In the genomic region with DNA sequence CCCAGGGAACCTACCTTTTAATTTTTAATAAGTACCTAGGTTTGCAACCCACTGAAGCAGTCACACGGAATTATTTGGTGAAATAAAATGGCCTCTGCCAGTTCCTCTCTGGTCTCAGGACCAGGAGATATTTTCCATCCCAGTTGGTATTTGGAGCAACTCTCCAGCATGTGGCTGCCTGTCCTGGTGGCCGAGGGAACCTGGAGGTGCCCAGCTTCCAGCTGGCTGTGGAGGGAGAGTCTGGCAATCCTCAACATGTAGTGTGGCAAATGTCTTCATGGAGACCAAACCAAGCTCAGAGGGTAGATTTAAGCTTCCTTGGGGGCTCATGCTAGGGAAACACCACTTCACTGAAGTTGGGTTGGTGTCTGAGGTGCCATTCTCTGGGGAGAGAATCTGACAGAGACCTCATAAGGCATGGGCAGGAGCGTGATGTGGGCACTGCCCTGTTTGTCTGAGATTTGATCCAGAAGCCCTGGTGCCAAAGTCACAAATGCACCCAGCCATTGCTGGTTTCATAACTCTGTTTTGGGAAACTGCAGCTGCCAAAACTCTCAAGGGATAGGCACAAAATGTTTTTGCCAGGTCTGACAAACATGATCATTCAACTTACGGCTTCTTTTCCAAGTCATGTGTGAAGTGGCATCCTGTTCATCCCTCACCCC, we compare ENCODE assay signal across 1 cellular context.
TF ChIP-seq lines count a peak whose summit lies in the region.

No MANE protein-coding gene starts in this region.

TF ChIP-seq in GM23338, 12 proteins besides CTCF, POLR2A, EP300 and RAD21 (continued from another document):
- TF ChIP-seq JUNB (IDR thresholded peaks at IDR 0.05; ENCODE audit: unreplicated experiment) (no peak), EZH2phosphoT487 (IDR thresholded peaks at IDR 0.05; ENCODE audit: unreplicated experiment) (no peak), CREB1 (CRISPR knock-in tag; IDR thresholded peaks at IDR 0.05; ENCODE audit: low read depth) (no peak)
- TF ChIP-seq, protein P1, sequence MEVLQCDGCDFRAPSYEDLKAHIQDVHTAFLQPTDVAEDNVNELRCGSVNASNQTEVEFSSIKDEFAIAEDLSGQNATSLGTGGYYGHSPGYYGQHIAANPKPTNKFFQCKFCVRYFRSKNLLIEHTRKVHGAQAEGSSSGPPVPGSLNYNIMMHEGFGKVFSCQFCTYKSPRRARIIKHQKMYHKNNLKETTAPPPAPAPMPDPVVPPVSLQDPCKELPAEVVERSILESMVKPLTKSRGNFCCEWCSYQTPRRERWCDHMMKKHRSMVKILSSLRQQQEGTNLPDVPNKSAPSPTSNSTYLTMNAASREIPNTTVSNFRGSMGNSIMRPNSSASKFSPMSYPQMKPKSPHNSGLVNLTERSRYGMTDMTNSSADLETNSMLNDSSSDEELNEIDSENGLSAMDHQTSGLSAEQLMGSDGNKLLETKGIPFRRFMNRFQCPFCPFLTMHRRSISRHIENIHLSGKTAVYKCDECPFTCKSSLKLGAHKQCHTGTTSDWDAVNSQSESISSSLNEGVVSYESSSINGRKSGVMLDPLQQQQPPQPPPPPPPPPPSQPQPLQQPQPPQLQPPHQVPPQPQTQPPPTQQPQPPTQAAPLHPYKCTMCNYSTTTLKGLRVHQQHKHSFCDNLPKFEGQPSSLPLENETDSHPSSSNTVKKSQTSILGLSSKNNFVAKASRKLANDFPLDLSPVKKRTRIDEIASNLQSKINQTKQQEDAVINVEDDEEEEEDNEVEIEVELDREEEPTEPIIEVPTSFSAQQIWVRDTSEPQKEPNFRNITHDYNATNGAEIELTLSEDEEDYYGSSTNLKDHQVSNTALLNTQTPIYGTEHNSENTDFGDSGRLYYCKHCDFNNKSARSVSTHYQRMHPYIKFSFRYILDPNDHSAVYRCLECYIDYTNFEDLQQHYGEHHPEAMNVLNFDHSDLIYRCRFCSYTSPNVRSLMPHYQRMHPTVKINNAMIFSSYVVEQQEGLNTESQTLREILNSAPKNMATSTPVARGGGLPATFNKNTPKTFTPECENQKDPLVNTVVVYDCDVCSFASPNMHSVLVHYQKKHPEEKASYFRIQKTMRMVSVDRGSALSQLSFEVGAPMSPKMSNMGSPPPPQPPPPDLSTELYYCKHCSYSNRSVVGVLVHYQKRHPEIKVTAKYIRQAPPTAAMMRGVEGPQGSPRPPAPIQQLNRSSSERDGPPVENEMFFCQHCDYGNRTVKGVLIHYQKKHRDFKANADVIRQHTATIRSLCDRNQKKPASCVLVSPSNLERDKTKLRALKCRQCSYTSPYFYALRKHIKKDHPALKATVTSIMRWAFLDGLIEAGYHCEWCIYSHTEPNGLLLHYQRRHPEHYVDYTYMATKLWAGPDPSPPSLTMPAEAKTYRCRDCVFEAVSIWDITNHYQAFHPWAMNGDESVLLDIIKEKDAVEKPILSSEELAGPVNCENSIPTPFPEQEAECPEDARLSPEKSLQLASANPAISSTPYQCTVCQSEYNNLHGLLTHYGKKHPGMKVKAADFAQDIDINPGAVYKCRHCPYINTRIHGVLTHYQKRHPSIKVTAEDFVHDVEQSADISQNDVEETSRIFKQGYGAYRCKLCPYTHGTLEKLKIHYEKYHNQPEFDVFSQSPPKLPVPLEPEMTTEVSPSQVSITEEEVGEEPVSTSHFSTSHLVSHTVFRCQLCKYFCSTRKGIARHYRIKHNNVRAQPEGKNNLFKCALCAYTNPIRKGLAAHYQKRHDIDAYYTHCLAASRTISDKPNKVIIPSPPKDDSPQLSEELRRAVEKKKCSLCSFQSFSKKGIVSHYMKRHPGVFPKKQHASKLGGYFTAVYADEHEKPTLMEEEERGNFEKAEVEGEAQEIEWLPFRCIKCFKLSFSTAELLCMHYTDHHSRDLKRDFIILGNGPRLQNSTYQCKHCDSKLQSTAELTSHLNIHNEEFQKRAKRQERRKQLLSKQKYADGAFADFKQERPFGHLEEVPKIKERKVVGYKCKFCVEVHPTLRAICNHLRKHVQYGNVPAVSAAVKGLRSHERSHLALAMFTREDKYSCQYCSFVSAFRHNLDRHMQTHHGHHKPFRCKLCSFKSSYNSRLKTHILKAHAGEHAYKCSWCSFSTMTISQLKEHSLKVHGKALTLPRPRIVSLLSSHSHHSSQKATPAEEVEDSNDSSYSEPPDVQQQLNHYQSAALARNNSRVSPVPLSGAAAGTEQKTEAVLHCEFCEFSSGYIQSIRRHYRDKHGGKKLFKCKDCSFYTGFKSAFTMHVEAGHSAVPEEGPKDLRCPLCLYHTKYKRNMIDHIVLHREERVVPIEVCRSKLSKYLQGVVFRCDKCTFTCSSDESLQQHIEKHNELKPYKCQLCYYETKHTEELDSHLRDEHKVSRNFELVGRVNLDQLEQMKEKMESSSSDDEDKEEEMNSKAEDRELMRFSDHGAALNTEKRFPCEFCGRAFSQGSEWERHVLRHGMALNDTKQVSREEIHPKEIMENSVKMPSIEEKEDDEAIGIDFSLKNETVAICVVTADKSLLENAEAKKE (CRISPR knock-in tag; IDR thresholded peaks at IDR 0.05) = no peak
- TF ChIP-seq, protein P2, sequence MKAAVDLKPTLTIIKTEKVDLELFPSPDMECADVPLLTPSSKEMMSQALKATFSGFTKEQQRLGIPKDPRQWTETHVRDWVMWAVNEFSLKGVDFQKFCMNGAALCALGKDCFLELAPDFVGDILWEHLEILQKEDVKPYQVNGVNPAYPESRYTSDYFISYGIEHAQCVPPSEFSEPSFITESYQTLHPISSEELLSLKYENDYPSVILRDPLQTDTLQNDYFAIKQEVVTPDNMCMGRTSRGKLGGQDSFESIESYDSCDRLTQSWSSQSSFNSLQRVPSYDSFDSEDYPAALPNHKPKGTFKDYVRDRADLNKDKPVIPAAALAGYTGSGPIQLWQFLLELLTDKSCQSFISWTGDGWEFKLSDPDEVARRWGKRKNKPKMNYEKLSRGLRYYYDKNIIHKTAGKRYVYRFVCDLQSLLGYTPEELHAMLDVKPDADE (IDR thresholded peaks at IDR 0.05) = no peak
